Comparison of ENCODE assay signal across 12 cellular contexts in the genomic region with DNA sequence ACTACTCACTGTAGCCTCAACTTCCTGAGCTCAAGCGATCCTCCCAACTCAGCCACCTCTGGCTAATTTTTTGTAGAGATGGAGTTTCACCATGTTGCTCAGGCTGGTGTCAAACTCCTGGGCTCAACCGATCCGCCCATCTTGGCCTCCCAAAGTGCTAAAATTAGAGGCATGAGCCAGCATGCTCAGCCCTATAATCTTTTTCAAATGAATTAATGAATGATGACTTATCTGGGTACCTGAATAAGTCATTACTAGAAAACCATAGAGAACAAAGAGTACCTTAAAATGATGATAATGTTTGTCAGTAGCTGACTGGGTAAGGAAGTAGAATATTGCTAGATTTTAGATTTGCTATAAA. TPM values are rescaled to one million over a fixed set of nuclear protein-coding genes. Genes with fewer than 3 reads are reported as not detected.
A peak's percentile ranks its signal among the peaks of the same experiment; 100 is the strongest.
DNase-seq lines count a peak whose midpoint lies in the region; ATAC-seq, FAIRE-seq and TF ChIP-seq lines count a peak whose summit lies in the region.
"Had no signal": no experiment of that assay in that cellular context is flagged by ENCODE, and none has a peak within 500 bp of the region (broad histone marks: within the 10 kb centered on the region; RNA-seq: fewer than 3 reads in every experiment).

No MANE protein-coding gene starts in this region.

- H3K27ac ChIP-seq in GM12878 (ENCODE audit: control insufficient read depth, insufficient read depth) (peak overlapping the region; percentile 83), spleen (peak overlapping the region in 6 of 8 donors; percentile 11 to 76 (median 64))

- peaks cover 97% of the 10 kb centered on the region for H3K79me2 ChIP-seq in GM12878 (ENCODE audit: control insufficient read depth, insufficient read depth, low read length)

- DNase-seq in activated CD4-positive, alpha-beta T cell treated with anti-CD3 and anti-CD28 coated beads for 24 hours (ENCODE audit: low read depth in 2 of 2): peak; percentile 32 to 41
- no peak for DNase-seq in activated CD4-positive, alpha-beta T cell treated with anti-CD3 and anti-CD28 coated beads for 4 hours
- no peak for DNase-seq in GM12878 (ENCODE audit: low read depth, low spot score)
- DNase-seq in spleen: no peak
- no peak for DNase-seq in retina
- no peak for DNase-seq in H54 (ENCODE audit: insufficient read length, low spot score)
- DNase-seq: 8988T, DND-41, kidney, NCI-H2081 had no signal

- POLR2A ChIA-PET in GM12878 (lab: Charles Lee): interaction anchor here (0.9 to 14.0 kb wide), 8 partner anchors 9 to 144 kb away, joined by 5 to 220 read pairs (median 14); partner anchors contain the start of gene FNBP1

- SMC1A ChIA-PET in GM12878 (lab: Charles Lee; ENCODE audit: uncharacterized antibody, unreplicated experiment): interaction anchor here (1.1 to 28.7 kb wide), 13 partner anchors 10 to 144 kb away, joined by 3 to 763 read pairs (median 6); no protein-coding TSS in a partner anchor

- H3K9me3 ChIP-seq in GM12878 (replicated peaks; ENCODE audit: control insufficient read depth, insufficient read depth, low read length) (no peaks in the 10 kb centered on the region), spleen (no peaks in the 10 kb centered on the region)

- H3K27me3 ChIP-seq in GM12878 (replicated peaks in 1 of 2; ENCODE audit: control insufficient read depth in 2 of 2, insufficient read depth in 2 of 2, low read length in 1 of 2): no peaks in the 10 kb centered on the region
- no peaks in the 10 kb centered on the region for H3K27me3 ChIP-seq in spleen (replicated peaks in 1 of 7)

- in situ Hi-C loops in GM12878 (cut with MboI): loop anchor here (25.0 kb wide), 1 partner anchor 1683 kb away; no protein-coding TSS in a partner anchor

- H2AFZ ChIP-seq in GM12878 (ENCODE audit: control insufficient read depth, low read depth, low read length): no peak overlapping the region

- peaks cover 1 to 27% of the 10 kb centered on the region in 2 experiments; a peak in 2 of 4 replicates for H3K36me3 ChIP-seq in GM12878 (ENCODE audit: control insufficient read depth in 2 of 2, insufficient read depth in 2 of 2, low read length in 1 of 2)
- H3K36me3 ChIP-seq in spleen: peaks cover 0 to 6% (median 0%) of the 10 kb centered on the region in 6 donors

- RAD21 ChIA-PET in GM12878 (lab: Charles Lee; ENCODE audit: unreplicated experiment): interaction anchor here (0.8 to 17.1 kb wide), 11 partner anchors 9 to 140 kb away, joined by 3 to 418 read pairs (median 6); partner anchors contain the start of gene FNBP1

- no peak for TF ChIP-seq CTCF in GM12878 (IDR thresholded peaks at IDR 0.05 in 2 of 3, conservative IDR thresholded peaks at IDR 0.05 in 1 of 3; ENCODE audit: control insufficient read depth in 2 of 3, extremely low read depth in 1 of 3, insufficient read depth in 1 of 3, low read depth in 3 of 3, low read length in 3 of 3)
- no peak for TF ChIP-seq CTCF in spleen (IDR thresholded peaks at IDR 0.05 in 8 of 11, conservative IDR thresholded peaks at IDR 0.05 in 3 of 11)

- peak overlapping the region; percentile 77 for H3K9ac ChIP-seq in GM12878 (ENCODE audit: control insufficient read depth, insufficient read depth, low read length)

- FAIRE-seq in GM12878 (lab: Jason Lieb, UNC) (no peak), H54 (lab: Jason Lieb, UNC) (no peak)
- FAIRE-seq: kidney had no signal

- intact Hi-C loops in GM12878 (cut with micrococcal nuclease; ENCODE audit: unreplicated experiment): no loop called here
- intact Hi-C loops in spleen (cut with DNase I; ENCODE audit: low total_unique reads): no loop called here

- peak; percentile 42 to 45; a peak in 2 of 4 replicates for TF ChIP-seq EP300 in GM12878 (IDR thresholded peaks at IDR 0.05; ENCODE audit: borderline replicate concordance in 1 of 2, control insufficient read depth in 1 of 2, low read depth in 2 of 2, low read length in 2 of 2)

- H3K4me1 ChIP-seq in GM12878 (ENCODE audit: control insufficient read depth, insufficient read depth, low read length): peaks cover 85% of the 10 kb centered on the region
- H3K4me1 ChIP-seq in spleen: peaks cover 57 to 100% (median 96%) of the 10 kb centered on the region in 6 donors

- no TSS peak for BruUV-seq in GM12878 (replicated peaks; lab: Mats Ljungman, UMichigan)

- CTCF ChIA-PET in GM12878 (lab: Yijun Ruan, JAX): interaction anchor here (0.7 to 5.1 kb wide), 6 partner anchors 8 to 138 kb away, joined by 3 to 20 read pairs (median 7); no protein-coding TSS in a partner anchor

- ATAC-seq in HG03196 (IDR thresholded peaks at IDR 0.05; ENCODE audit: unreplicated experiment): peak; percentile 38
- ATAC-seq in GM12878: peak; percentile 12
- ATAC-seq in HG02840 (IDR thresholded peaks at IDR 0.05; ENCODE audit: low FRiP score, unreplicated experiment): no peak

- peaks cover 5% of the 10 kb centered on the region for H4K20me1 ChIP-seq in GM12878 (ENCODE audit: control insufficient read depth, insufficient read depth)

- peak overlapping the region; percentile 91 for H3K4me2 ChIP-seq in GM12878 (ENCODE audit: control insufficient read depth, insufficient read depth)

- WGBS in GM12878 (ENCODE audit: insufficient coverage, insufficient replicate concordance, low lambda C conversion rate, missing lambda C conversion rate): 2% methylated on average over 3 of the region's 3 CpGs
- 45 to 66% (median 54%) methylated on average over 3 of the region's 3 CpGs for WGBS in spleen, 5 donors

- TF ChIP-seq POLR2A in GM12878 (IDR thresholded peaks at IDR 0.05; ENCODE audit: low read depth, low read length): no peak
- TF ChIP-seq POLR2A in spleen (IDR thresholded peaks at IDR 0.05): no peak
- no peak for TF ChIP-seq POLR2A in H54 (IDR thresholded peaks at IDR 0.05; ENCODE audit: low read depth, low read length)

- H3K4me3 ChIP-seq in GM12878 (peak overlapping the region; percentile 46), spleen (peak overlapping the region in 1 of 8 donors; percentile 13)

- no peak for TF ChIP-seq RAD21 in GM12878 (IDR thresholded peaks at IDR 0.05; ENCODE audit: insufficient read depth, low read depth, low read length)

TF ChIP-seq in GM12878, 131 proteins besides CTCF, POLR2A, EP300 and RAD21 (continues in another document):
- peak in 1 of 2 experiments; percentile 30; a peak in 1 of 4 replicates for TF ChIP-seq BHLHE40 (IDR thresholded peaks at IDR 0.05; ENCODE audit: borderline replicate concordance in 1 of 2, low read depth in 2 of 2, low read length in 1 of 2)
- TF ChIP-seq MTA3 (IDR thresholded peaks at IDR 0.05; ENCODE audit: borderline replicate concordance, low read length): peak; percentile 48; the same call in 1 of the 2 replicates
- TF ChIP-seq CREM (IDR thresholded peaks at IDR 0.05; ENCODE audit: low read depth): peak; percentile 62
- TF ChIP-seq IKZF2 (IDR thresholded peaks at IDR 0.05): peak; percentile 32 to 50; a peak in 2 of 4 replicates
- no peak for TF ChIP-seq NFYA (IDR thresholded peaks at IDR 0.05; ENCODE audit: borderline replicate concordance, low read depth, low read length)
- peak; percentile 72 for TF ChIP-seq YY1 (IDR thresholded peaks at IDR 0.05; ENCODE audit: low read depth, low read length)
- TF ChIP-seq HDGF (IDR thresholded peaks at IDR 0.05): no peak
- 0 out of 2 replicates have a peak, but pooled peaks have one; percentile 32 for TF ChIP-seq NR2F1 (conservative IDR thresholded peaks at IDR 0.05)
- no peak for TF ChIP-seq SMARCA5 (IDR thresholded peaks at IDR 0.05)
- peak; percentile 98 for TF ChIP-seq ZNF24 (IDR thresholded peaks at IDR 0.05)

RNA-seq across cellular contexts. Expression of gene FNBP1, which starts 13.8 kb away (rescaled TPM):
- total RNA-seq in GM12878 (2013; cell fraction: nucleolus; rRNA removed): 1,139 and 1,239 TPM in 2 replicates
- 167 and 204 TPM in 2 replicates for total RNA-seq in GM12878 (2014; rRNA removed)
- total RNA-seq in GM12878 (2014; rRNA removed; fragmentation: Illumina TruSeq; extraction: Trizol): 277 and 283 TPM in 2 replicates
- total RNA-seq in GM12878 (2021): 353 and 356 TPM in 2 replicates
- polyA plus RNA-seq in GM12878 (2011; ENCODE audit: low read depth): 193 TPM
- polyA plus RNA-seq in GM12878 (2011; rRNA removed): 188 and 268 TPM in 2 replicates
- 82.5 and 118 TPM in 2 replicates for polyA plus RNA-seq in GM12878 (2011; cell fraction: cytosol; rRNA removed)
- polyA plus RNA-seq in GM12878 (2011; cell fraction: nucleus; rRNA removed): 111 and 142 TPM in 2 replicates
- polyA plus RNA-seq in GM12878 (2012): 288 and 297 TPM in 2 replicates
- polyA plus RNA-seq in GM12878 (2014; fragmentation: Illumina TruSeq; extraction: Trizol): 258 and 290 TPM in 2 replicates
- polyA plus RNA-seq in GM12878 (2014; fragmentation: Nextera tagmentation; extraction: Ambion mirVana): 10 to 100 TPM; 64.5 to 80.5 TPM
- polyA plus RNA-seq in GM12878 (2014; rRNA removed): 180 and 208 TPM in 2 replicates
- 100 to 1,000 TPM; 165 to 170 TPM for polyA plus RNA-seq in GM12878 (2016; fragmentation: Nextera tagmentation; extraction: Ambion mirVana)
- polyA minus RNA-seq in GM12878 (2011; rRNA and poly(A)+ RNA removed): 163 and 327 TPM in 2 replicates
- polyA minus RNA-seq in GM12878 (2011; cell fraction: cytosol; rRNA and poly(A)+ RNA removed): 124 and 136 TPM in 2 replicates
- polyA minus RNA-seq in GM12878 (2011; cell fraction: nucleus; rRNA and poly(A)+ RNA removed): 73.0 and 135 TPM in 2 replicates
- total RNA-seq in spleen: 100 to 1,000 TPM; 132 to 156 (median 148) TPM
- 10 to 100 TPM; 40.6 to 55.6 (median 54.9) TPM for polyA plus RNA-seq in spleen

RNA-seq across cellular contexts. Expression of gene GPR107, which starts 24.5 kb away (rescaled TPM):
- total RNA-seq in GM12878 (2013; cell fraction: nucleolus; rRNA removed): 50.0 and 61.3 TPM in 2 replicates
- total RNA-seq in GM12878 (2014; rRNA removed): 10.1 and 10.3 TPM in 2 replicates
- total RNA-seq in GM12878 (2014; rRNA removed; fragmentation: Illumina TruSeq; extraction: Trizol): 9.9 and 10.0 TPM in 2 replicates
- total RNA-seq in GM12878 (2021): 14.9 and 16.6 TPM in 2 replicates
- polyA plus RNA-seq in GM12878 (2011; ENCODE audit: low read depth): 10.6 TPM
- 21.4 and 23.2 TPM in 2 replicates for polyA plus RNA-seq in GM12878 (2011; rRNA removed)
- polyA plus RNA-seq in GM12878 (2011; cell fraction: cytosol; rRNA removed): 11.0 and 12.5 TPM in 2 replicates
- polyA plus RNA-seq in GM12878 (2011; cell fraction: nucleus; rRNA removed): 19.9 and 23.2 TPM in 2 replicates
- polyA plus RNA-seq in GM12878 (2012): 14.5 and 22.9 TPM in 2 replicates
- polyA plus RNA-seq in GM12878 (2014; fragmentation: Illumina TruSeq; extraction: Trizol): 13.2 and 14.0 TPM in 2 replicates
- 1 to 10 TPM; 2.7 to 2.9 TPM for polyA plus RNA-seq in GM12878 (2014; fragmentation: Nextera tagmentation; extraction: Ambion mirVana)
- polyA plus RNA-seq in GM12878 (2014; rRNA removed): 10.0 and 11.2 TPM in 2 replicates
- polyA plus RNA-seq in GM12878 (2016; fragmentation: Nextera tagmentation; extraction: Ambion mirVana): 10 to 100 TPM in 1 of 2 experiments, 1 to 10 TPM in 1; 6.3 to 10.9 TPM
- 22.1 and 23.7 TPM in 2 replicates for polyA minus RNA-seq in GM12878 (2011; rRNA and poly(A)+ RNA removed)
- polyA minus RNA-seq in GM12878 (2011; cell fraction: cytosol; rRNA and poly(A)+ RNA removed): 7.4 and 18.3 TPM in 2 replicates
- polyA minus RNA-seq in GM12878 (2011; cell fraction: nucleus; rRNA and poly(A)+ RNA removed): 10.5 and 20.3 TPM in 2 replicates
- total RNA-seq in spleen: 10 to 100 TPM; 25.2 to 42.8 (median 30.5) TPM
- polyA plus RNA-seq in spleen: 1 to 10 TPM; 3.9 to 7.4 (median 4.3) TPM

Comparison
In these comparisons a context has a peak if more than half of its experiments do, and no peak if none do; other contexts are left out.
1. DNase-seq: peak in activated CD4-positive, alpha-beta T cell treated with anti-CD3 and anti-CD28 coated beads for 24 hours (2 of 2); none in activated CD4-positive, alpha-beta T cell treated with anti-CD3 and anti-CD28 coated beads for 4 hours (0 of 2), GM12878 (single experiment), spleen (single experiment), retina (single experiment) and H54 (single experiment).